10 cellular contexts compared by ENCODE assay signal in genomic region chr3:142645236-142645793, GRCh38. TPM values are rescaled to one million over a fixed set of nuclear protein-coding genes. Genes with fewer than 3 reads are reported as not detected.
DNase-seq lines count a peak whose midpoint lies in the region; ATAC-seq and TF ChIP-seq lines count a peak whose summit lies in the region.
"Had no signal": no experiment of that assay in that cellular context is flagged by ENCODE, and none has a peak within 500 bp of the region (broad histone marks: within the 10 kb centered on the region; RNA-seq: fewer than 3 reads in every experiment).

No MANE protein-coding gene starts in this region.

- H3K4me3 Mint-ChIP-seq in activated T-helper 1 cell treated with anti-CD3 and anti-CD28 coated beads, Interleukin-12 subunit alpha, Interleukin-12 subunit beta, Interleukin-2, Interleukin-4 antibody, amounts not matched to agents 30 ng/mL and 10 ng/mL and 1 ng/mL, durations not matched to agents 14 hours and 24 hours and 36 hours = no peak overlapping the region
- H3K4me3 Mint-ChIP-seq: B cell had no signal

- intact Hi-C loops in IMR-90 (cut with micrococcal nuclease) = no loop called here
- intact Hi-C loops in mammary epithelial cell (cut with micrococcal nuclease) = no loop called here
- intact Hi-C loops in activated T-helper 1 cell treated with anti-CD3 and anti-CD28 coated beads, Interleukin-12 subunit alpha, Interleukin-12 subunit beta, Interleukin-2, Interleukin-4 antibody, amounts not matched to agents 30 ng/mL and 10 ng/mL and 1 ng/mL, durations not matched to agents 14 hours and 24 hours and 36 hours (cut with micrococcal nuclease) = no loop called here
- intact Hi-C loops in posterior vena cava (cut with DNase I) = no loop called here

- H3K23ac ChIP-seq in IMR-90 (ENCODE audit: low read depth, low read length) = no peak overlapping the region

- BruUV-seq in IMR-90 (replicated peaks; lab: Mats Ljungman, UMichigan) = no TSS peak
- BruUV-seq in mammary epithelial cell (replicated peaks; lab: Mats Ljungman, UMichigan) = no TSS peak

- WGBS in IMR-90 (ENCODE audit: extremely low coverage in 2 of 2, insufficient read length in 1 of 2), 2 experiments = no CpG with 5 or more reads among the region's 2 CpGs
- 6% methylated on average over 2 of the region's 2 CpGs for WGBS in mammary epithelial cell (ENCODE audit: low coverage, missing lambda C conversion rate)

- H3K9me3 ChIP-seq in IMR-90 (ENCODE audit: control insufficient read depth, insufficient read depth, low read length) (no peaks in the 10 kb centered on the region), mammary epithelial cell (replicated peaks; ENCODE audit: insufficient read depth, low read length) (no peaks in the 10 kb centered on the region)

- H3K4me2 ChIP-seq in IMR-90 (ENCODE audit: low read depth, low read length) (no peak overlapping the region), mammary epithelial cell (ENCODE audit: insufficient read depth, low read depth, low read length) (peak overlapping the region; percentile 50)

- POLR2A ChIA-PET in IMR-90 (lab: Charles Lee; ENCODE audit: unreplicated experiment) = no interaction called here

- H4K20me1 ChIP-seq in IMR-90 (ENCODE audit: insufficient read depth, low read length) = no peaks in the 10 kb centered on the region
- H4K20me1 ChIP-seq in mammary epithelial cell (ENCODE audit: insufficient read depth, low read length) = no peaks in the 10 kb centered on the region

- H2AK5ac ChIP-seq in IMR-90 (ENCODE audit: low read depth, low read length) = no peak overlapping the region

- dilution Hi-C loops in IMR-90 (cut with HindIII; ENCODE audit: low sequenced_read_pairs, unreplicated experiment) (no loop called here), mammary epithelial cell (cut with HindIII; ENCODE audit: low sequenced_read_pairs) (no loop called here)

- no peak overlapping the region for H2BK120ac ChIP-seq in IMR-90 (ENCODE audit: low read depth, low read length)

- H3K27ac ChIP-seq in IMR-90 (ENCODE audit: insufficient read depth, low read length) (no peak overlapping the region), mammary epithelial cell (ENCODE audit: insufficient read depth, low read depth, low read length) (peak overlapping the region; percentile 56)

- no peak overlapping the region for H3K56ac ChIP-seq in IMR-90 (ENCODE audit: extremely low read depth, insufficient read depth, low read length)

- no peaks in the 10 kb centered on the region for H3K9me1 ChIP-seq in IMR-90 (ENCODE audit: insufficient read depth, low read length)

- H3K36me3 Mint-ChIP-seq in activated T-helper 1 cell treated with anti-CD3 and anti-CD28 coated beads, Interleukin-12 subunit alpha, Interleukin-12 subunit beta, Interleukin-2, Interleukin-4 antibody, amounts not matched to agents 30 ng/mL and 10 ng/mL and 1 ng/mL, durations not matched to agents 14 hours and 24 hours and 36 hours (ENCODE audit: low read depth) = no peaks in the 10 kb centered on the region

- no peak overlapping the region for H4K91ac ChIP-seq in IMR-90 (ENCODE audit: insufficient read depth, low read depth, low read length)

- H4K8ac ChIP-seq in IMR-90 (ENCODE audit: low read depth in 2 of 2, low read length in 2 of 2) = no peak overlapping the region

- TF ChIP-seq CTCF in IMR-90 (conservative IDR thresholded peaks at IDR 0.05; ENCODE audit: low read depth, low read length) (no peak), mammary epithelial cell (conservative IDR thresholded peaks at IDR 0.05 in 1 of 2, IDR thresholded peaks at IDR 0.05 in 1 of 2; ENCODE audit: extremely low read depth in 1 of 2, insufficient read depth in 1 of 2, low read depth in 1 of 2, low read length in 2 of 2) (no peak)

- H2BK15ac ChIP-seq in IMR-90 (ENCODE audit: low read depth, low read length) = no peak overlapping the region

- no peak overlapping the region for H4K5ac ChIP-seq in IMR-90 (ENCODE audit: low read depth, low read length)

- TF ChIP-seq POLR2A in IMR-90 (IDR thresholded peaks at IDR 0.05; ENCODE audit: low read depth, low read length) = no peak

- no peak overlapping the region for H2BK5ac ChIP-seq in IMR-90 (ENCODE audit: low read depth, low read length, poor library complexity, severe bottlenecking)

- no peaks in the 10 kb centered on the region for H3K79me1 ChIP-seq in IMR-90 (ENCODE audit: low read depth in 1 of 2, low read length in 2 of 2)

- ATAC-seq in IMR-90 (ENCODE audit: low read depth) (peak; percentile 21; the same call in 1 of the 2 replicates), left lobe of liver (peak; percentile 64), GM21360 (IDR thresholded peaks at IDR 0.05; ENCODE audit: unreplicated experiment) (no peak)

- no peak overlapping the region for H3K27ac Mint-ChIP-seq in activated T-helper 1 cell treated with anti-CD3 and anti-CD28 coated beads, Interleukin-12 subunit alpha, Interleukin-12 subunit beta, Interleukin-2, Interleukin-4 antibody, amounts not matched to agents 30 ng/mL and 10 ng/mL and 1 ng/mL, durations not matched to agents 14 hours and 24 hours and 36 hours
- H3K27ac Mint-ChIP-seq: B cell had no signal

- H2BK20ac ChIP-seq in IMR-90 (ENCODE audit: low read depth, low read length) = no peak overlapping the region

- H3K4me1 ChIP-seq in IMR-90 (ENCODE audit: control insufficient read depth, insufficient read depth, low read length) = no peaks in the 10 kb centered on the region
- peaks cover 40% of the 10 kb centered on the region for H3K4me1 ChIP-seq in mammary epithelial cell (ENCODE audit: insufficient read depth, low read length)

- in situ Hi-C loops in IMR-90 (cut with MboI; ENCODE audit: low sequenced_read_pairs) (no loop called here), mammary epithelial cell (cut with MboI; ENCODE audit: low sequenced_read_pairs in 2 of 2) (no loop called here)

- H2AK9ac ChIP-seq in IMR-90 (replicated peaks; ENCODE audit: low read depth, low read length, poor library complexity) = no peak overlapping the region

- H2AFZ ChIP-seq in IMR-90 (replicated peaks; ENCODE audit: low read length, poor library complexity) (no peak overlapping the region), mammary epithelial cell (ENCODE audit: low read depth, low read length) (peak overlapping the region; percentile 71)

- no peak overlapping the region for H3K18ac ChIP-seq in IMR-90 (ENCODE audit: low read depth, low read length)

- H3K9ac ChIP-seq in IMR-90 (ENCODE audit: low read depth, low read length) (no peak overlapping the region), mammary epithelial cell (ENCODE audit: insufficient read depth, low read length) (peak overlapping the region; percentile 0)

- DNase-seq in COLO829 (ENCODE audit: low spot score) (peak; percentile 94), IMR-90 (peak; percentile 35), mammary epithelial cell (peak; percentile 92), left lobe of liver (ENCODE audit: low spot score) (no peak), NCI-H1092 (lab: John Stamatoyannopoulos, UW) (no peak), posterior vena cava (ENCODE audit: low spot score) (no peak)
- no peak for DNase-seq in activated T-helper 1 cell treated with anti-CD3 and anti-CD28 coated beads, Interleukin-12 subunit alpha, Interleukin-12 subunit beta, Interleukin-2, Interleukin-4 antibody, amounts not matched to agents 30 ng/mL and 10 ng/mL and 1 ng/mL, durations not matched to agents 14 hours and 24 hours and 36 hours (ENCODE audit: low spot score)
- DNase-seq: activated naive CD4-positive, alpha-beta T cell had no signal

- no peak overlapping the region for H3K4ac ChIP-seq in IMR-90 (ENCODE audit: low read depth, low read length)

- no peaks in the 10 kb centered on the region for H3K36me3 ChIP-seq in IMR-90 (ENCODE audit: control insufficient read depth, insufficient read depth, low read length)
- no peaks in the 10 kb centered on the region for H3K36me3 ChIP-seq in mammary epithelial cell (ENCODE audit: insufficient read depth, low read length)

- peaks cover 7% of the 10 kb centered on the region for H3K4me1 Mint-ChIP-seq in activated T-helper 1 cell treated with anti-CD3 and anti-CD28 coated beads, Interleukin-12 subunit alpha, Interleukin-12 subunit beta, Interleukin-2, Interleukin-4 antibody, amounts not matched to agents 30 ng/mL and 10 ng/mL and 1 ng/mL, durations not matched to agents 14 hours and 24 hours and 36 hours (ENCODE audit: low read depth)

- CTCF ChIA-PET in IMR-90 (lab: Yijun Ruan, JAX) (no interaction called here), mammary epithelial cell (lab: Charles Lee; ENCODE audit: low non-redundant PET) (interaction anchor here (0.8 kb wide), 1 partner anchor 44 kb away, joined by 5 read pairs; no protein-coding TSS in a partner anchor)

- H3K27me3 ChIP-seq in IMR-90 (ENCODE audit: control insufficient read depth, insufficient read depth, low read length) = no peaks in the 10 kb centered on the region; the same call in 1 of the 2 replicates
- H3K27me3 ChIP-seq in mammary epithelial cell (ENCODE audit: insufficient read depth, low read length) = no peaks in the 10 kb centered on the region

- no peaks in the 10 kb centered on the region for H3K27me3 Mint-ChIP-seq in activated T-helper 1 cell treated with anti-CD3 and anti-CD28 coated beads, Interleukin-12 subunit alpha, Interleukin-12 subunit beta, Interleukin-2, Interleukin-4 antibody, amounts not matched to agents 30 ng/mL and 10 ng/mL and 1 ng/mL, durations not matched to agents 14 hours and 24 hours and 36 hours (ENCODE audit: insufficient read depth)

- no peaks in the 10 kb centered on the region for H3K9me3 Mint-ChIP-seq in activated T-helper 1 cell treated with anti-CD3 and anti-CD28 coated beads, Interleukin-12 subunit alpha, Interleukin-12 subunit beta, Interleukin-2, Interleukin-4 antibody, amounts not matched to agents 30 ng/mL and 10 ng/mL and 1 ng/mL, durations not matched to agents 14 hours and 24 hours and 36 hours

- no peak overlapping the region for H3K14ac ChIP-seq in IMR-90 (replicated peaks; ENCODE audit: low read depth, low read length)

- TF ChIP-seq RAD21 in IMR-90 (IDR thresholded peaks at IDR 0.05; ENCODE audit: low read length) = no peak

- H3K4me3 ChIP-seq in IMR-90 (ENCODE audit: insufficient read depth, low read depth, low read length) (no peak overlapping the region), mammary epithelial cell (replicated peaks in 1 of 3; ENCODE audit: insufficient read depth in 1 of 3, low read depth in 2 of 3, low read length in 3 of 3) (no peak overlapping the region)

- no peaks in the 10 kb centered on the region for H3K79me2 ChIP-seq in mammary epithelial cell (ENCODE audit: insufficient read depth, low read length)

RNA-seq across cellular contexts. Expression of gene PLS1, which starts 49.1 kb away (rescaled TPM):
- total RNA-seq in IMR-90 (2012; rRNA removed) = 0.90 and 1.7 TPM in 2 replicates
- polyA plus RNA-seq in IMR-90 (2012; rRNA removed) = 0.29 and 0.34 TPM in 2 replicates
- 0.07 and 0.18 TPM in 2 replicates for polyA plus RNA-seq in IMR-90 (2012; cell fraction: cytosol; rRNA removed)
- 0.01 and 0.15 TPM in 2 replicates for polyA plus RNA-seq in IMR-90 (2012; cell fraction: nucleus; rRNA removed; ENCODE audit: low replicate concordance)
- total RNA-seq in mammary epithelial cell = 1 to 10 TPM; 4.0 to 6.8 TPM
- 7.1 TPM for polyA plus RNA-seq in mammary epithelial cell
- 22.1 TPM for polyA minus RNA-seq in mammary epithelial cell
- total RNA-seq in left lobe of liver = 14.2 TPM
- total RNA-seq in activated T-helper 1 cell treated with anti-CD3 and anti-CD28 coated beads, Interleukin-12 subunit alpha, Interleukin-12 subunit beta, Interleukin-2, Interleukin-4 antibody, amounts not matched to agents 30 ng/mL and 10 ng/mL and 1 ng/mL, durations not matched to agents 14 hours and 24 hours and 36 hours = 4.4 and 4.8 TPM in 2 replicates
- under 1 TPM in 1 of 2 donors, not detected in 1; 0.86 TPM for total RNA-seq in posterior vena cava

Comparison
In these comparisons a context has a peak if more than half of its experiments do, and no peak if none do; other contexts are left out.
1. DNase-seq: peak in COLO829 (single experiment), IMR-90 (single experiment) and mammary epithelial cell (single experiment); none in left lobe of liver (single experiment), NCI-H1092 (single experiment), activated T-helper 1 cell treated with anti-CD3 and anti-CD28 coated beads, Interleukin-12 subunit alpha, Interleukin-12 subunit beta, Interleukin-2, Interleukin-4 antibody, amounts not matched to agents 30 ng/mL and 10 ng/mL and 1 ng/mL, durations not matched to agents 14 hours and 24 hours and 36 hours (single experiment) and posterior vena cava (single experiment).